In genomic region chr14:23120405-23121251, GRCh38 we compare ENCODE assay signal across 1 cellular context.
A peak's percentile ranks its signal among the peaks of the same experiment; 100 is the strongest.
TF ChIP-seq lines count a peak whose summit lies in the region.

No MANE protein-coding gene starts in this region.

TF ChIP-seq in K562, 482 proteins besides CTCF, POLR2A, EP300 and RAD21 (continued from another document and continues in another):
- no peak for TF ChIP-seq IRF1 (CRISPR knock-in tag; IDR thresholded peaks at IDR 0.05; ENCODE audit: borderline replicate concordance)
- no peak for TF ChIP-seq NR0B1 (IDR thresholded peaks at IDR 0.05; ENCODE audit: partially characterized antibody)
- TF ChIP-seq ARID1B (IDR thresholded peaks at IDR 0.05) = peak; percentile 91
- peak; percentile 83 for TF ChIP-seq ZNF592 (IDR thresholded peaks at IDR 0.05)
- peak; percentile 67; the same call in 1 of the 2 replicates for TF ChIP-seq SPI1 (IDR thresholded peaks at IDR 0.05; ENCODE audit: borderline replicate concordance, low read depth, low read length)
- no peak for TF ChIP-seq KDM2B (CRISPR knock-in tag; IDR thresholded peaks at IDR 0.05)
- TF ChIP-seq MBD2 (IDR thresholded peaks at IDR 0.05; ENCODE audit: borderline replicate concordance, low read depth) = no peak
- TF ChIP-seq EWSR1 (IDR thresholded peaks at IDR 0.05; ENCODE audit: borderline replicate concordance, low read depth, partially characterized antibody) = no peak
- no peak for TF ChIP-seq PTRF (tag; IDR thresholded peaks at IDR 0.05)
- no peak for TF ChIP-seq HBP1 (CRISPR knock-in tag; IDR thresholded peaks at IDR 0.05)
- no peak for TF ChIP-seq SAFB (IDR thresholded peaks at IDR 0.05; ENCODE audit: borderline replicate concordance, low read depth, low read length)
- no peak for TF ChIP-seq ERF (CRISPR knock-in tag; IDR thresholded peaks at IDR 0.05)
- TF ChIP-seq ZBTB49 (CRISPR knock-in tag; IDR thresholded peaks at IDR 0.05; ENCODE audit: borderline replicate concordance) = no peak
- TF ChIP-seq ZNF143 (CRISPR knock-in tag; IDR thresholded peaks at IDR 0.05) = no peak
- TF ChIP-seq ELF4 (CRISPR knock-in tag; IDR thresholded peaks at IDR 0.05) = no peak
- TF ChIP-seq CREB3L1 (IDR thresholded peaks at IDR 0.05; ENCODE audit: borderline replicate concordance, low read depth) = no peak
- no peak for TF ChIP-seq HOMEZ (CRISPR knock-in tag; IDR thresholded peaks at IDR 0.05)
- TF ChIP-seq DDX20 (tag; IDR thresholded peaks at IDR 0.05; ENCODE audit: low read depth) = no peak
- peak in 1 of 2 experiments; percentile 75 for TF ChIP-seq RCOR1 (IDR thresholded peaks at IDR 0.05; ENCODE audit: borderline replicate concordance in 1 of 2, low read depth in 2 of 2, low read length in 2 of 2)
- TF ChIP-seq HMGN3 (IDR thresholded peaks at IDR 0.05; ENCODE audit: borderline replicate concordance, extremely low read depth, insufficient read length, low read depth, low read length) = no peak
- no peak for TF ChIP-seq NCOA2 (IDR thresholded peaks at IDR 0.05; ENCODE audit: partially characterized antibody in 2 of 2)
- no peak for TF ChIP-seq CHD7 (IDR thresholded peaks at IDR 0.05; ENCODE audit: low read depth, low read length)
- no peak for TF ChIP-seq RFX5 (IDR thresholded peaks at IDR 0.05; ENCODE audit: low read depth, low read length)
- no peak for TF ChIP-seq GABPB2 (CRISPR knock-in tag; conservative IDR thresholded peaks at IDR 0.05)
- peak; percentile 57 for TF ChIP-seq HDAC3 (IDR thresholded peaks at IDR 0.05; ENCODE audit: borderline replicate concordance, partially characterized antibody)
- TF ChIP-seq HNRNPK (IDR thresholded peaks at IDR 0.05; ENCODE audit: low read depth, low read length, poor library complexity, severe bottlenecking) = no peak
- TF ChIP-seq ZNF584 (CRISPR knock-in tag; IDR thresholded peaks at IDR 0.05; ENCODE audit: low read depth) = no peak
- no peak for TF ChIP-seq MYBL2 (IDR thresholded peaks at IDR 0.05; ENCODE audit: low read depth)
- TF ChIP-seq MYBL2 (CRISPR knock-in tag; IDR thresholded peaks at IDR 0.05; ENCODE audit: borderline replicate concordance) = no peak
- no peak for TF ChIP-seq DMBX1 (CRISPR knock-in tag; IDR thresholded peaks at IDR 0.05; ENCODE audit: borderline replicate concordance)
